8 cellular contexts compared by ENCODE assay signal in genomic region chr19:49133621-49134454, GRCh38. TPM values are rescaled to one million over a fixed set of nuclear protein-coding genes. Genes with fewer than 3 reads are reported as not detected.
A peak's percentile ranks its signal among the peaks of the same experiment; 100 is the strongest.
DNase-seq lines count a peak whose midpoint lies in the region; ATAC-seq, FAIRE-seq and TF ChIP-seq lines count a peak whose summit lies in the region.

No MANE protein-coding gene starts in this region.

- no peak for TF ChIP-seq EP300 in GM12878 (IDR thresholded peaks at IDR 0.05; ENCODE audit: borderline replicate concordance in 1 of 2, control insufficient read depth in 1 of 2, low read depth in 2 of 2, low read length in 2 of 2)
- no peak for TF ChIP-seq EP300 in suprapubic skin (IDR thresholded peaks at IDR 0.05)
- no peak for TF ChIP-seq EP300 in tibial nerve (IDR thresholded peaks at IDR 0.05)

- H3K79me2 ChIP-seq in GM12878 (ENCODE audit: control insufficient read depth, insufficient read depth, low read length): no peaks in the 10 kb centered on the region

- DNase-seq in NCI-H1417 (lab: John Stamatoyannopoulos, UW): peak; percentile 68 to 88 (median 76)
- no peak for DNase-seq in NCI-H1417 treated with DMSO at 0.1 percent for 48 hours (lab: John Stamatoyannopoulos, UW)
- no peak for DNase-seq in GM12878 (ENCODE audit: low read depth, low spot score)
- DNase-seq in left lobe of liver (ENCODE audit: low spot score): no peak
- DNase-seq in suprapubic skin (ENCODE audit: low spot score in 2 of 2): no peak
- no peak for DNase-seq in inferior parietal cortex (ENCODE audit: extremely low spot score)
- DNase-seq in tibial nerve (ENCODE audit: low spot score in 2 of 2): no peak

- RAD21 ChIA-PET in GM12878 (lab: Charles Lee; ENCODE audit: unreplicated experiment): no interaction called here

- in situ Hi-C loops in GM12878 (cut with MboI): no loop called here

- H3K27me3 ChIP-seq in GM12878 (replicated peaks in 1 of 2; ENCODE audit: control insufficient read depth in 2 of 2, insufficient read depth in 2 of 2, low read length in 1 of 2): no peaks in the 10 kb centered on the region
- no peaks in the 10 kb centered on the region for H3K27me3 ChIP-seq in suprapubic skin
- H3K27me3 ChIP-seq in tibial nerve: peaks cover 0 to 46% of the 10 kb centered on the region in 2 donors

- 70% methylated on average over 34 of the region's 42 CpGs for WGBS in GM12878 (ENCODE audit: insufficient coverage, insufficient replicate concordance, low lambda C conversion rate, missing lambda C conversion rate)
- WGBS in suprapubic skin: 54% methylated on average over 42 of the region's 42 CpGs
- 20% methylated on average over 42 of the region's 42 CpGs for WGBS in tibial nerve, 2 donors

- no peak for TF ChIP-seq CTCF in GM12878 (IDR thresholded peaks at IDR 0.05 in 2 of 3, conservative IDR thresholded peaks at IDR 0.05 in 1 of 3; ENCODE audit: control insufficient read depth in 2 of 3, extremely low read depth in 1 of 3, insufficient read depth in 1 of 3, low read depth in 3 of 3, low read length in 3 of 3)
- no peak for TF ChIP-seq CTCF in suprapubic skin (IDR thresholded peaks at IDR 0.05)
- TF ChIP-seq CTCF in tibial nerve (IDR thresholded peaks at IDR 0.05): no peak

- TF ChIP-seq RAD21 in GM12878 (IDR thresholded peaks at IDR 0.05; ENCODE audit: insufficient read depth, low read depth, low read length): no peak

- H3K4me3 ChIP-seq in GM12878: no peak overlapping the region
- H3K4me3 ChIP-seq in suprapubic skin: peak overlapping the region; percentile 33
- H3K4me3 ChIP-seq in tibial nerve: peak overlapping the region in 2 of 4 donors; percentile 27 to 38

- ATAC-seq in GM12878: 0 out of 3 replicates have a peak, but pooled peaks have one; percentile 34
- ATAC-seq in left lobe of liver: peak; percentile 79
- ATAC-seq in HG02759 (IDR thresholded peaks at IDR 0.05; ENCODE audit: unreplicated experiment): no peak

- no peaks in the 10 kb centered on the region for H4K20me1 ChIP-seq in GM12878 (ENCODE audit: control insufficient read depth, insufficient read depth)

- H3K4me1 ChIP-seq in GM12878 (ENCODE audit: control insufficient read depth, insufficient read depth, low read length): no peaks in the 10 kb centered on the region
- H3K4me1 ChIP-seq in suprapubic skin: peaks cover 31% of the 10 kb centered on the region
- peaks cover 0 to 30% (median 8%) of the 10 kb centered on the region in 4 donors for H3K4me1 ChIP-seq in tibial nerve

- H3K9ac ChIP-seq in GM12878 (ENCODE audit: control insufficient read depth, insufficient read depth, low read length): no peak overlapping the region

- H3K27ac ChIP-seq in GM12878 (ENCODE audit: control insufficient read depth, insufficient read depth) (no peak overlapping the region), suprapubic skin (no peak overlapping the region), tibial nerve (no peak overlapping the region)

- TF ChIP-seq POLR2A in GM12878 (IDR thresholded peaks at IDR 0.05; ENCODE audit: low read depth, low read length) (no peak), suprapubic skin (IDR thresholded peaks at IDR 0.05) (no peak), tibial nerve (IDR thresholded peaks at IDR 0.05) (no peak)

- H3K4me2 ChIP-seq in GM12878 (ENCODE audit: control insufficient read depth, insufficient read depth): no peak overlapping the region; the same call in 1 of the 2 replicates

- BruUV-seq in GM12878 (replicated peaks; lab: Mats Ljungman, UMichigan): no TSS peak

- H3K9me3 ChIP-seq in GM12878 (replicated peaks; ENCODE audit: control insufficient read depth, insufficient read depth, low read length) (no peaks in the 10 kb centered on the region; the same call in 2 of the 3 replicates), suprapubic skin (no peaks in the 10 kb centered on the region), tibial nerve (no peaks in the 10 kb centered on the region)

- FAIRE-seq in GM12878 (lab: Jason Lieb, UNC): no peak

- H2AFZ ChIP-seq in GM12878 (ENCODE audit: control insufficient read depth, low read depth, low read length): no peak overlapping the region

- POLR2A ChIA-PET in GM12878 (lab: Charles Lee): no interaction called here

- SMC1A ChIA-PET in GM12878 (lab: Charles Lee; ENCODE audit: uncharacterized antibody, unreplicated experiment): no interaction called here

- H3K36me3 ChIP-seq in GM12878 (ENCODE audit: control insufficient read depth in 2 of 2, insufficient read depth in 2 of 2, low read length in 1 of 2): no peaks in the 10 kb centered on the region; a peak in 1 of 4 replicates
- no peaks in the 10 kb centered on the region for H3K36me3 ChIP-seq in suprapubic skin
- no peaks in the 10 kb centered on the region for H3K36me3 ChIP-seq in tibial nerve

- intact Hi-C loops in GM12878 (cut with micrococcal nuclease; ENCODE audit: unreplicated experiment): no loop called here

- CTCF ChIA-PET in GM12878 (lab: Yijun Ruan, JAX): interaction anchor here (0.5 to 1.3 kb wide), 5 partner anchors 21 to 120 kb away, joined by 3 to 4 read pairs (median 3); no protein-coding TSS in a partner anchor

RNA-seq across cellular contexts. Expression of gene PPFIA3, which starts 14.5 kb away (rescaled TPM):
- 3.5 and 5.8 TPM in 2 replicates for total RNA-seq in GM12878 (2013; cell fraction: nucleolus; rRNA removed)
- total RNA-seq in GM12878 (2014; rRNA removed) (0.73 and 0.87 TPM in 2 replicates), GM12878 (2014; rRNA removed; fragmentation: Illumina TruSeq; extraction: Trizol) (0.40 and 0.60 TPM in 2 replicates), GM12878 (2021) (1.3 and 1.7 TPM in 2 replicates), left lobe of liver (2.3 TPM), suprapubic skin (10 to 100 TPM; 42.7 to 50.1 (median 46.6) TPM), tibial nerve (1 to 10 TPM; 1.8 to 6.7 (median 3.5) TPM)
- polyA plus RNA-seq in GM12878 (2011; ENCODE audit: low read depth): 0.41 TPM
- polyA plus RNA-seq in GM12878 (2011; rRNA removed) (0.71 and 0.79 TPM in 2 replicates), GM12878 (2014; fragmentation: Illumina TruSeq; extraction: Trizol) (0.21 TPM in 1 of 2 replicates, not detected in the other), GM12878 (2014; fragmentation: Nextera tagmentation; extraction: Ambion mirVana) (not detected), GM12878 (2014; rRNA removed) (0.62 and 1.3 TPM in 2 replicates), GM12878 (2016; fragmentation: Nextera tagmentation; extraction: Ambion mirVana) (under 1 TPM in 1 of 2 experiments, not detected in 1; 0.11 TPM)
- 0.81 and 1.2 TPM in 2 replicates for polyA plus RNA-seq in GM12878 (2011; cell fraction: cytosol; rRNA removed)
- 6.1 and 6.5 TPM in 2 replicates for polyA plus RNA-seq in GM12878 (2011; cell fraction: nucleus; rRNA removed)
- polyA plus RNA-seq in GM12878 (2012): 0.69 and 1.0 TPM in 2 replicates
- 1.0 and 1.4 TPM in 2 replicates for polyA minus RNA-seq in GM12878 (2011; rRNA and poly(A)+ RNA removed)
- polyA minus RNA-seq in GM12878 (2011; cell fraction: cytosol; rRNA and poly(A)+ RNA removed): 0.52 and 1.3 TPM in 2 replicates
- polyA minus RNA-seq in GM12878 (2011; cell fraction: nucleus; rRNA and poly(A)+ RNA removed): 1.2 and 3.8 TPM in 2 replicates

RNA-seq across cellular contexts. Expression of gene C19orf73, which starts 14.9 kb away (rescaled TPM):
- total RNA-seq in GM12878 (2013; cell fraction: nucleolus; rRNA removed): 0.69 and 1.2 TPM in 2 replicates
- total RNA-seq in GM12878 (2014; rRNA removed): 0.98 and 1.2 TPM in 2 replicates
- total RNA-seq in GM12878 (2014; rRNA removed; fragmentation: Illumina TruSeq; extraction: Trizol): 0.49 and 0.60 TPM in 2 replicates
- 0.74 and 0.90 TPM in 2 replicates for total RNA-seq in GM12878 (2021)
- not detected for polyA plus RNA-seq in GM12878 (2011; ENCODE audit: low read depth)
- polyA plus RNA-seq in GM12878 (2011; rRNA removed): 0.29 and 0.54 TPM in 2 replicates
- polyA plus RNA-seq in GM12878 (2011; cell fraction: cytosol; rRNA removed): 1.4 and 2.0 TPM in 2 replicates
- 2.3 and 3.4 TPM in 2 replicates for polyA plus RNA-seq in GM12878 (2011; cell fraction: nucleus; rRNA removed)
- 0.51 and 0.55 TPM in 2 replicates for polyA plus RNA-seq in GM12878 (2012)
- polyA plus RNA-seq in GM12878 (2014; fragmentation: Illumina TruSeq; extraction: Trizol): 0.65 TPM in 1 of 2 replicates, not detected in the other
- polyA plus RNA-seq in GM12878 (2014; fragmentation: Nextera tagmentation; extraction: Ambion mirVana): under 1 TPM; 0.20 to 0.69 TPM
- polyA plus RNA-seq in GM12878 (2014; rRNA removed): 1.0 and 2.1 TPM in 2 replicates
- polyA plus RNA-seq in GM12878 (2016; fragmentation: Nextera tagmentation; extraction: Ambion mirVana): 1 to 10 TPM; 1.6 to 2.0 TPM
- 0.66 and 3.6 TPM in 2 replicates for polyA minus RNA-seq in GM12878 (2011; rRNA and poly(A)+ RNA removed)
- polyA minus RNA-seq in GM12878 (2011; cell fraction: cytosol; rRNA and poly(A)+ RNA removed): not detected in 2 replicates
- polyA minus RNA-seq in GM12878 (2011; cell fraction: nucleus; rRNA and poly(A)+ RNA removed): 2.7 and 4.1 TPM in 2 replicates
- 2.2 TPM for total RNA-seq in left lobe of liver
- 1 to 10 TPM in 3 of 4 donors, not detected in 1; 5.2 to 9.3 (median 5.9) TPM for total RNA-seq in suprapubic skin
- 1 to 10 TPM in 3 of 4 donors, not detected in 1; 1.0 to 7.8 (median 5.0) TPM for total RNA-seq in tibial nerve

RNA-seq across cellular contexts. Expression of gene LIN7B, which starts 19.7 kb away (rescaled TPM):
- 0.67 TPM in 1 of 2 replicates, not detected in the other for total RNA-seq in GM12878 (2013; cell fraction: nucleolus; rRNA removed)
- total RNA-seq in GM12878 (2014; rRNA removed) (1.5 and 1.9 TPM in 2 replicates), GM12878 (2014; rRNA removed; fragmentation: Illumina TruSeq; extraction: Trizol) (0.63 and 1.1 TPM in 2 replicates), GM12878 (2021) (1.8 and 2.9 TPM in 2 replicates), left lobe of liver (5.5 TPM), suprapubic skin (10 to 100 TPM; 20.0 to 39.8 (median 32.3) TPM), tibial nerve (10 to 100 TPM; 15.7 to 24.9 (median 19.6) TPM)
- not detected for polyA plus RNA-seq in GM12878 (2011; ENCODE audit: low read depth)
- polyA plus RNA-seq in GM12878 (2011; rRNA removed) (0.50 and 0.88 TPM in 2 replicates), GM12878 (2014; fragmentation: Illumina TruSeq; extraction: Trizol) (not detected in 2 replicates), GM12878 (2014; fragmentation: Nextera tagmentation; extraction: Ambion mirVana) (under 1 TPM in 1 of 2 experiments, not detected in 1; 0.15 TPM), GM12878 (2014; rRNA removed) (2.6 and 3.2 TPM in 2 replicates), GM12878 (2016; fragmentation: Nextera tagmentation; extraction: Ambion mirVana) (1 to 10 TPM; 3.0 to 3.5 TPM)
- polyA plus RNA-seq in GM12878 (2011; cell fraction: cytosol; rRNA removed): 1.2 and 1.8 TPM in 2 replicates
- 2.2 and 4.1 TPM in 2 replicates for polyA plus RNA-seq in GM12878 (2011; cell fraction: nucleus; rRNA removed)
- 1.4 and 1.5 TPM in 2 replicates for polyA plus RNA-seq in GM12878 (2012)
- polyA minus RNA-seq in GM12878 (2011; rRNA and poly(A)+ RNA removed): 0.67 and 0.80 TPM in 2 replicates
- polyA minus RNA-seq in GM12878 (2011; cell fraction: cytosol; rRNA and poly(A)+ RNA removed): 4.3 TPM in 1 of 2 replicates, not detected in the other
- polyA minus RNA-seq in GM12878 (2011; cell fraction: nucleus; rRNA and poly(A)+ RNA removed): 0.77 and 1.8 TPM in 2 replicates

RNA-seq across cellular contexts. Expression of gene HRC, which starts 21.4 kb away (rescaled TPM):
- not detected in 2 replicates for total RNA-seq in GM12878 (2013; cell fraction: nucleolus; rRNA removed)
- not detected in 2 replicates for total RNA-seq in GM12878 (2014; rRNA removed)
- total RNA-seq in GM12878 (2014; rRNA removed; fragmentation: Illumina TruSeq; extraction: Trizol): not detected in 2 replicates
- not detected in 2 replicates for total RNA-seq in GM12878 (2021)
- polyA plus RNA-seq in GM12878 (2011; ENCODE audit: low read depth): not detected
- not detected in 2 replicates for polyA plus RNA-seq in GM12878 (2011; rRNA removed)
- polyA plus RNA-seq in GM12878 (2011; cell fraction: cytosol; rRNA removed): not detected in 2 replicates
- not detected in 2 replicates for polyA plus RNA-seq in GM12878 (2011; cell fraction: nucleus; rRNA removed)
- polyA plus RNA-seq in GM12878 (2012): not detected in 2 replicates
- polyA plus RNA-seq in GM12878 (2014; fragmentation: Illumina TruSeq; extraction: Trizol): not detected in 2 replicates
- not detected for polyA plus RNA-seq in GM12878 (2014; fragmentation: Nextera tagmentation; extraction: Ambion mirVana)
- not detected in 2 replicates for polyA plus RNA-seq in GM12878 (2014; rRNA removed)
- under 1 TPM in 1 of 2 experiments, not detected in 1; 0.10 TPM for polyA plus RNA-seq in GM12878 (2016; fragmentation: Nextera tagmentation; extraction: Ambion mirVana)
- polyA minus RNA-seq in GM12878 (2011; rRNA and poly(A)+ RNA removed): not detected in 2 replicates
- polyA minus RNA-seq in GM12878 (2011; cell fraction: cytosol; rRNA and poly(A)+ RNA removed): not detected in 2 replicates
- polyA minus RNA-seq in GM12878 (2011; cell fraction: nucleus; rRNA and poly(A)+ RNA removed): not detected in 2 replicates
- total RNA-seq in left lobe of liver: not detected
- total RNA-seq in suprapubic skin: 1 to 10 TPM in 1 of 4 donors, under 1 TPM in 2, not detected in 1; 0.47 to 1.0 (median 0.53) TPM
- total RNA-seq in tibial nerve: 1 to 10 TPM in 3 of 4 donors, under 1 TPM in 1; 0.60 to 4.3 (median 2.6) TPM

RNA-seq across cellular contexts. Expression of gene TRPM4, which starts 23.8 kb away (rescaled TPM):
- not detected in 2 replicates for total RNA-seq in GM12878 (2013; cell fraction: nucleolus; rRNA removed)
- total RNA-seq in GM12878 (2014; rRNA removed) (0.54 TPM in 1 of 2 replicates, not detected in the other), GM12878 (2014; rRNA removed; fragmentation: Illumina TruSeq; extraction: Trizol) (not detected in 2 replicates), GM12878 (2021) (0.10 and 0.32 TPM in 2 replicates), left lobe of liver (15.0 TPM), suprapubic skin (10 to 100 TPM; 45.2 to 87.6 (median 62.4) TPM), tibial nerve (10 to 100 TPM; 12.6 to 22.4 (median 16.7) TPM)
- polyA plus RNA-seq in GM12878 (2011; ENCODE audit: low read depth): not detected
- polyA plus RNA-seq in GM12878 (2011; rRNA removed) (0.14 TPM in 1 of 2 replicates, not detected in the other), GM12878 (2014; fragmentation: Illumina TruSeq; extraction: Trizol) (not detected in 2 replicates), GM12878 (2014; fragmentation: Nextera tagmentation; extraction: Ambion mirVana) (not detected), GM12878 (2014; rRNA removed) (0.64 TPM in 1 of 2 replicates, not detected in the other), GM12878 (2016; fragmentation: Nextera tagmentation; extraction: Ambion mirVana) (under 1 TPM in 1 of 2 experiments, not detected in 1; 0.15 TPM)
- not detected in 2 replicates for polyA plus RNA-seq in GM12878 (2011; cell fraction: cytosol; rRNA removed)
- 0.04 TPM in 1 of 2 replicates, not detected in the other for polyA plus RNA-seq in GM12878 (2011; cell fraction: nucleus; rRNA removed)
- 0.03 TPM in 1 of 2 replicates, not detected in the other for polyA plus RNA-seq in GM12878 (2012)
- not detected in 2 replicates for polyA minus RNA-seq in GM12878 (2011; rRNA and poly(A)+ RNA removed)
- polyA minus RNA-seq in GM12878 (2011; cell fraction: cytosol; rRNA and poly(A)+ RNA removed): not detected in 2 replicates
- polyA minus RNA-seq in GM12878 (2011; cell fraction: nucleus; rRNA and poly(A)+ RNA removed): not detected in 2 replicates

Comparison
In these comparisons a context has a peak if more than half of its experiments do, and no peak if none do; other contexts are left out.
1. DNase-seq: peak in NCI-H1417 (3 of 3); none in NCI-H1417 treated with DMSO at 0.1 percent for 48 hours (single experiment), GM12878 (single experiment), left lobe of liver (single experiment), suprapubic skin (0 of 2), inferior parietal cortex (single experiment) and tibial nerve (0 of 2).
2. RNA of gene PPFIA3, which starts 14.5 kb away (total RNA-seq): 42.7 to 50.1 TPM in suprapubic skin; 1.8 to 6.7 TPM in tibial nerve, 2.3 TPM in left lobe of liver (single experiment) and 0.40 to 5.8 TPM in GM12878; every median in the first group is over 4 times any median in the second.